ENCODE assay signal across 9 cellular contexts in genomic region chr2:16773080-16773713, GRCh38.
A peak's percentile ranks its signal among the peaks of the same experiment; 100 is the strongest.
DNase-seq lines count a peak whose midpoint lies in the region; ATAC-seq and TF ChIP-seq lines count a peak whose summit lies in the region.
"Had no signal": no experiment of that assay in that cellular context is flagged by ENCODE, and none has a peak within 500 bp of the region (broad histone marks: within the 10 kb centered on the region; RNA-seq: fewer than 3 reads in every experiment).

No MANE protein-coding gene starts in this region.

- DNase-seq in NCI-H2081 (lab: John Stamatoyannopoulos, UW) (peak; percentile 57 to 73), left ventricle myocardium superior (no peak), retinal pigment epithelial cell (ENCODE audit: low read depth) (peak; percentile 13)
- no peak for DNase-seq in stimulated activated CD4-positive, alpha-beta T cell treated with anti-CD3 and anti-CD28 coated beads, Interleukin-12 subunit alpha, Interleukin-12 subunit beta, amount 100 ng/mL, for 4 hours

- H3K27ac Mint-ChIP-seq in activated T-helper 17 cell treated with anti-CD3 and anti-CD28 coated beads, Interleukin-2, amount 50 U/mL, for 72 hours, result no peak overlapping the region

- H3K4me3 ChIP-seq in retinal pigment epithelial cell (ENCODE audit: low read length), result no peak overlapping the region

- no peaks in the 10 kb centered on the region for H3K36me3 Mint-ChIP-seq in activated T-helper 17 cell treated with anti-CD3 and anti-CD28 coated beads, Interleukin-2, amount 50 U/mL, for 72 hours (ENCODE audit: low read depth)

- H3K27me3 Mint-ChIP-seq in activated T-helper 17 cell treated with anti-CD3 and anti-CD28 coated beads, Interleukin-2, amount 50 U/mL, for 72 hours, result peaks cover 20% of the 10 kb centered on the region

- ATAC-seq in GM18520 (IDR thresholded peaks at IDR 0.05; ENCODE audit: unreplicated experiment) (peak; percentile 58), HG02938 (IDR thresholded peaks at IDR 0.05; ENCODE audit: unreplicated experiment) (peak; percentile 84), left ventricle myocardium superior (peak; percentile 66)
- peak; percentile 21 for ATAC-seq in activated T-helper 17 cell treated with anti-CD3 and anti-CD28 coated beads, Interleukin-2, amount 50 U/mL, for 72 hours (replicated peaks)

- intact Hi-C loops in left ventricle myocardium superior (cut with micrococcal nuclease), result loop anchor here (10.0 kb wide), 2 partner anchors 532 to 892 kb away; no protein-coding TSS in a partner anchor

- no peaks in the 10 kb centered on the region for H3K4me1 Mint-ChIP-seq in activated T-helper 17 cell treated with anti-CD3 and anti-CD28 coated beads, Interleukin-2, amount 50 U/mL, for 72 hours

- TF ChIP-seq CTCF in C4-2B (conservative IDR thresholded peaks at IDR 0.05) (peak; percentile 79), retinal pigment epithelial cell (conservative IDR thresholded peaks at IDR 0.05; ENCODE audit: low read depth, low read length) (peak; percentile 58)

- no peak overlapping the region for H3K27ac ChIP-seq in C4-2B
- H3K27ac ChIP-seq: neutrophil had no signal

- no peaks in the 10 kb centered on the region for H3K9me3 Mint-ChIP-seq in activated T-helper 17 cell treated with anti-CD3 and anti-CD28 coated beads, Interleukin-2, amount 50 U/mL, for 72 hours

- H3K4me3 Mint-ChIP-seq in activated T-helper 17 cell treated with anti-CD3 and anti-CD28 coated beads, Interleukin-2, amount 50 U/mL, for 72 hours, result no peak overlapping the region

Comparison
In these comparisons a context has a peak if more than half of its experiments do, and no peak if none do; other contexts are left out.
1. ATAC-seq: peak in every context shown above with its lines; median percentile 84 in HG02938; 66 in left ventricle myocardium superior; 58 in GM18520; 21 in activated T-helper 17 cell treated with anti-CD3 and anti-CD28 coated beads, Interleukin-2, amount 50 U/mL, for 72 hours.
2. DNase-seq: peak in NCI-H2081 (2 of 2) and retinal pigment epithelial cell (single experiment); none in left ventricle myocardium superior (single experiment) and stimulated activated CD4-positive, alpha-beta T cell treated with anti-CD3 and anti-CD28 coated beads, Interleukin-12 subunit alpha, Interleukin-12 subunit beta, amount 100 ng/mL, for 4 hours (single experiment).